In genomic region chr2:191797937-191798873, GRCh38 we compare ENCODE assay signal across 18 cellular contexts. TPM values are rescaled to one million over a fixed set of nuclear protein-coding genes. Genes with fewer than 3 reads are reported as not detected.
"Had no signal": no experiment of that assay in that cellular context is flagged by ENCODE, and none has a peak within 500 bp of the region (broad histone marks: within the 10 kb centered on the region; RNA-seq: fewer than 3 reads in every experiment).

No MANE protein-coding gene starts in this region.

- H3K27me3 ChIP-seq: body of pancreas, gastrocnemius medialis, right lobe of liver, upper lobe of left lung had no signal

- H3K9me3 ChIP-seq: body of pancreas, gastrocnemius medialis, left ventricle myocardium inferior, right lobe of liver, upper lobe of left lung had no signal

- H3K4me1 ChIP-seq: body of pancreas, gastrocnemius medialis, heart right ventricle, left ventricle myocardium inferior, right lobe of liver, upper lobe of left lung had no signal

- H3K4me3 ChIP-seq: body of pancreas, gastrocnemius medialis, heart right ventricle, left ventricle myocardium inferior, right lobe of liver, upper lobe of left lung had no signal

- H3K27ac ChIP-seq: body of pancreas, gastrocnemius medialis, heart right ventricle, left ventricle myocardium inferior, right lobe of liver, upper lobe of left lung had no signal

- DNase-seq: activated CD4-positive, alpha-beta T cell treated with anti-CD3 and anti-CD28 coated beads, Interleukin-2, amount 50 U/mL, for 1 hour; activated naive CD4-positive, alpha-beta T cell treated with anti-CD3 and anti-CD28 coated beads, Interleukin-2, amount 50 U/mL, for 16 hours; amniotic stem cell; body of pancreas; cortex of kidney; effector CD8-positive, alpha-beta T cell; gastrocnemius medialis; heart right ventricle; left ventricle myocardium inferior; mesenchymal stem cell; occipital lobe; right lobe of liver; stimulated activated CD4-positive, alpha-beta T cell treated with anti-CD3 and anti-CD28 coated beads, Interleukin-1b, Interleukin-23, amount 100 ng/mL, for 48 hours; stimulated activated naive CD4-positive, alpha-beta T cell treated with Interleukin-2 at 50 U/mL for 16 hours; upper lobe of left lung had no signal

- H3K36me3 ChIP-seq: gastrocnemius medialis, heart right ventricle, left ventricle myocardium inferior, right lobe of liver, upper lobe of left lung had no signal

- FAIRE-seq: islet of Langerhans, TTC549 had no signal

- ATAC-seq: body of pancreas, gastrocnemius medialis, heart right ventricle, right lobe of liver had no signal

RNA-seq across cellular contexts. Expression of gene CAVIN2, which starts 48.7 kb away (rescaled TPM):
- total RNA-seq: activated T-helper 2 cell treated with anti-CD3 and anti-CD28 coated beads, Interferon-gamma antibody, Interleukin-2, Interleukin-4, amounts not matched to agents 10 μg/mL and 5 μg/mL and 100 μg/mL, durations not matched to agents 14 hours and 24 hours and 36 hours had no signal
